23 cellular contexts compared by ENCODE assay signal in the genomic region with DNA sequence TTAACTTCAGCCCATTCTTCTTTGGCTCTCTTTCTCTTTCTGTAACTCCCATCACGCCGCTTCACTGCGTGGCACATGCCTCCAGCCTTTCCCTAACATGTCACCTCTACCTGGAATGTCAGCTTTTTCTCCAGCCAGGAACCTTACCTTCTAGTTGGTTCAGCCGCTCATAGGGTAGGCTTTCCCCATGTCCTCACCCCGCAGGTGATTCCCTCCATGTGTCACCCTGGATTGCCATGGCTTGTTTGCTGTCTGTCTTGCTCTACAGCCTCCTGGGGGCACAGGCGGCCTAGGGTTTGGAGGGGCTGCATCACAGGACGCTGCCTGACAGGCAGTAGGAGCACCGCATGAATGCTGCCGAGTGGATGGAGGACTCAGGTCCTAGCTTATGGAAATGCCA. TPM values are rescaled to one million over a fixed set of nuclear protein-coding genes. Genes with fewer than 3 reads are reported as not detected.
"Had no signal": no experiment of that assay in that cellular context is flagged by ENCODE, and none has a peak within 500 bp of the region (broad histone marks: within the 10 kb centered on the region; RNA-seq: fewer than 3 reads in every experiment).

No MANE protein-coding gene starts in this region.

- H3K4me3 ChIP-seq: gastroesophageal sphincter, heart left ventricle, hepatocyte, lung, mucosa of descending colon, prostate gland, sigmoid colon, thoracic aorta, tibial nerve, upper lobe of left lung, vagina had no signal

- ATAC-seq: esophagus mucosa; foreskin keratinocyte; gastroesophageal sphincter; heart left ventricle; left lobe of liver; mucosa of descending colon; natural killer cell treated with Interleukin-12 subunit alpha and Interleukin-12 subunit beta and Interleukin-15 and Interleukin-18, amount 100 ng/mL, for 72 hours; right cardiac atrium; stimulated activated naive B cell treated with anti-CD40 and anti-IgM and Interleukin-4, amounts not matched to agents 10 μg/mL and 1 μg/mL and 100 μg/mL, for 72 hours had no signal

- DNase-seq: cortex of kidney; effector CD4-positive, alpha-beta T cell; foreskin keratinocyte; heart left ventricle; kidney; mucosa of descending colon; naive B cell; right cardiac atrium; stimulated activated CD4-positive, alpha-beta T cell treated with anti-CD3 and anti-CD28 coated beads, Interleukin-2, amount 100 ng/mL, for 24 hours; stimulated activated CD4-positive, alpha-beta T cell treated with anti-CD3 and anti-CD28 coated beads, Interleukin-4, amount 100 ng/mL, for 4 hours; stimulated activated naive B cell treated with anti-CD40 and anti-IgM and Interleukin-4, amounts not matched to agents 10 μg/mL and 1 μg/mL and 100 μg/mL, for 72 hours; upper lobe of left lung had no signal

- H3K79me2 ChIP-seq: hepatocyte had no signal

- H3K36me3 ChIP-seq: gastroesophageal sphincter, heart left ventricle, prostate gland, sigmoid colon, thoracic aorta, tibial nerve, upper lobe of left lung, vagina had no signal

- H3K4me2 ChIP-seq: hepatocyte had no signal

- H3K9me3 ChIP-seq: mucosa of descending colon, prostate gland, sigmoid colon, thoracic aorta, upper lobe of left lung, vagina had no signal

- H3K4me1 ChIP-seq: gastroesophageal sphincter, heart left ventricle, prostate gland, sigmoid colon, upper lobe of left lung, vagina had no signal

- H3K27me3 ChIP-seq: foreskin keratinocyte, hepatocyte, sigmoid colon, tibial nerve, upper lobe of left lung, vagina had no signal

- H2AFZ ChIP-seq: hepatocyte had no signal

- H3K27ac ChIP-seq: foreskin keratinocyte, gastroesophageal sphincter, heart left ventricle, hepatocyte, prostate gland, sigmoid colon, thoracic aorta, tibial nerve, upper lobe of left lung, vagina had no signal

RNA-seq across cellular contexts. Expression of gene ARHGEF4, which starts 39.2 kb away (rescaled TPM):
- total RNA-seq: natural killer cell treated with Interleukin-12 subunit alpha and Interleukin-12 subunit beta and Interleukin-15 and Interleukin-18, amount 100 ng/mL, for 72 hours had no signal
